1 cellular context compared by ENCODE assay signal in genomic region chr2:159695798-159696448, GRCh38.
TF ChIP-seq lines count a peak whose summit lies in the region.

No MANE protein-coding gene starts in this region.

TF ChIP-seq in GM12878, 131 proteins besides CTCF, POLR2A, EP300 and RAD21 (continues in another document):
- no peak for TF ChIP-seq GABPA (IDR thresholded peaks at IDR 0.05; ENCODE audit: low read depth)
- TF ChIP-seq HCFC1 (IDR thresholded peaks at IDR 0.05; ENCODE audit: low read length), result no peak
- peak; percentile 65 for TF ChIP-seq NR2F1 (conservative IDR thresholded peaks at IDR 0.05)
- no peak for TF ChIP-seq CHD4 (IDR thresholded peaks at IDR 0.05)
- TF ChIP-seq POU2F2 (IDR thresholded peaks at IDR 0.05; ENCODE audit: borderline replicate concordance, low read depth, low read length), result no peak
- TF ChIP-seq ZNF24 (IDR thresholded peaks at IDR 0.05), result no peak
- TF ChIP-seq, protein P1, sequence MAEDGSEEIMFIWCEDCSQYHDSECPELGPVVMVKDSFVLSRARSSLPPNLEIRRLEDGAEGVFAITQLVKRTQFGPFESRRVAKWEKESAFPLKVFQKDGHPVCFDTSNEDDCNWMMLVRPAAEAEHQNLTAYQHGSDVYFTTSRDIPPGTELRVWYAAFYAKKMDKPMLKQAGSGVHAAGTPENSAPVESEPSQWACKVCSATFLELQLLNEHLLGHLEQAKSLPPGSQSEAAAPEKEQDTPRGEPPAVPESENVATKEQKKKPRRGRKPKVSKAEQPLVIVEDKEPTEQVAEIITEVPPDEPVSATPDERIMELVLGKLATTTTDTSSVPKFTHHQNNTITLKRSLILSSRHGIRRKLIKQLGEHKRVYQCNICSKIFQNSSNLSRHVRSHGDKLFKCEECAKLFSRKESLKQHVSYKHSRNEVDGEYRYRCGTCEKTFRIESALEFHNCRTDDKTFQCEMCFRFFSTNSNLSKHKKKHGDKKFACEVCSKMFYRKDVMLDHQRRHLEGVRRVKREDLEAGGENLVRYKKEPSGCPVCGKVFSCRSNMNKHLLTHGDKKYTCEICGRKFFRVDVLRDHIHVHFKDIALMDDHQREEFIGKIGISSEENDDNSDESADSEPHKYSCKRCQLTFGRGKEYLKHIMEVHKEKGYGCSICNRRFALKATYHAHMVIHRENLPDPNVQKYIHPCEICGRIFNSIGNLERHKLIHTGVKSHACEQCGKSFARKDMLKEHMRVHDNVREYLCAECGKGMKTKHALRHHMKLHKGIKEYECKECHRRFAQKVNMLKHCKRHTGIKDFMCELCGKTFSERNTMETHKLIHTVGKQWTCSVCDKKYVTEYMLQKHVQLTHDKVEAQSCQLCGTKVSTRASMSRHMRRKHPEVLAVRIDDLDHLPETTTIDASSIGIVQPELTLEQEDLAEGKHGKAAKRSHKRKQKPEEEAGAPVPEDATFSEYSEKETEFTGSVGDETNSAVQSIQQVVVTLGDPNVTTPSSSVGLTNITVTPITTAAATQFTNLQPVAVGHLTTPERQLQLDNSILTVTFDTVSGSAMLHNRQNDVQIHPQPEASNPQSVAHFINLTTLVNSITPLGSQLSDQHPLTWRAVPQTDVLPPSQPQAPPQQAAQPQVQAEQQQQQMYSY (CRISPR knock-in tag; IDR thresholded peaks at IDR 0.05), result no peak
- TF ChIP-seq RB1 (IDR thresholded peaks at IDR 0.05; ENCODE audit: borderline replicate concordance), result no peak
- TF ChIP-seq BMI1 (IDR thresholded peaks at IDR 0.05; ENCODE audit: borderline replicate concordance), result no peak
- TF ChIP-seq, protein P2, sequence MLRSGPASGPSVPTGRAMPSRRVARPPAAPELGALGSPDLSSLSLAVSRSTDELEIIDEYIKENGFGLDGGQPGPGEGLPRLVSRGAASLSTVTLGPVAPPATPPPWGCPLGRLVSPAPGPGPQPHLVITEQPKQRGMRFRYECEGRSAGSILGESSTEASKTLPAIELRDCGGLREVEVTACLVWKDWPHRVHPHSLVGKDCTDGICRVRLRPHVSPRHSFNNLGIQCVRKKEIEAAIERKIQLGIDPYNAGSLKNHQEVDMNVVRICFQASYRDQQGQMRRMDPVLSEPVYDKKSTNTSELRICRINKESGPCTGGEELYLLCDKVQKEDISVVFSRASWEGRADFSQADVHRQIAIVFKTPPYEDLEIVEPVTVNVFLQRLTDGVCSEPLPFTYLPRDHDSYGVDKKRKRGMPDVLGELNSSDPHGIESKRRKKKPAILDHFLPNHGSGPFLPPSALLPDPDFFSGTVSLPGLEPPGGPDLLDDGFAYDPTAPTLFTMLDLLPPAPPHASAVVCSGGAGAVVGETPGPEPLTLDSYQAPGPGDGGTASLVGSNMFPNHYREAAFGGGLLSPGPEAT (IDR thresholded peaks at IDR 0.05; ENCODE audit: low read depth), result peak; percentile 21; the same call in 1 of the 2 replicates
- no peak for TF ChIP-seq SUZ12 (IDR thresholded peaks at IDR 0.05; ENCODE audit: unreplicated experiment)
- no peak for TF ChIP-seq STAT3 (IDR thresholded peaks at IDR 0.05; ENCODE audit: low read depth, low read length)
- TF ChIP-seq SMARCA5 (IDR thresholded peaks at IDR 0.05), result 0 out of 2 replicates have a peak, but pooled peaks have one; percentile 34
- no peak for TF ChIP-seq NR2C1 (IDR thresholded peaks at IDR 0.05)
- no peak for TF ChIP-seq SP1 (IDR thresholded peaks at IDR 0.05; ENCODE audit: low read depth, low read length)
- 0 out of 2 replicates have a peak, but pooled peaks have one; percentile 3 for TF ChIP-seq RUNX3 (IDR thresholded peaks at IDR 0.05; ENCODE audit: low read length)
- TF ChIP-seq SIX5 (IDR thresholded peaks at IDR 0.05; ENCODE audit: low read depth, low read length, severe bottlenecking), result no peak
- TF ChIP-seq MTA2 (IDR thresholded peaks at IDR 0.05; ENCODE audit: low read depth), result peak; percentile 45; the same call in 1 of the 2 replicates
- TF ChIP-seq ZBTB11 (CRISPR knock-in tag; IDR thresholded peaks at IDR 0.05), result no peak
- TF ChIP-seq CUX1 (IDR thresholded peaks at IDR 0.05; ENCODE audit: insufficient replicate concordance, low read depth, low read length), result no peak
- no peak for TF ChIP-seq SREBF1 (IDR thresholded peaks at IDR 0.05; ENCODE audit: low read length)
- no peak for TF ChIP-seq MEF2A (IDR thresholded peaks at IDR 0.05; ENCODE audit: insufficient read depth, low read depth, low read length)
- TF ChIP-seq, protein P3, sequence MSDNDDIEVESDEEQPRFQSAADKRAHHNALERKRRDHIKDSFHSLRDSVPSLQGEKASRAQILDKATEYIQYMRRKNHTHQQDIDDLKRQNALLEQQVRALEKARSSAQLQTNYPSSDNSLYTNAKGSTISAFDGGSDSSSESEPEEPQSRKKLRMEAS (IDR thresholded peaks at IDR 0.05; ENCODE audit: low read depth, low read length), result no peak
- TF ChIP-seq RBBP5 (conservative IDR thresholded peaks at IDR 0.05), result no peak
- no peak for TF ChIP-seq TBL1XR1 (IDR thresholded peaks at IDR 0.05; ENCODE audit: low read depth, low read length)
- no peak for TF ChIP-seq HSF1 (IDR thresholded peaks at IDR 0.05; ENCODE audit: low read depth, low read length)
- no peak for TF ChIP-seq ZBED1 (IDR thresholded peaks at IDR 0.05; ENCODE audit: borderline replicate concordance)
- 0 out of 2 replicates have a peak, but pooled peaks have one; percentile 22 for TF ChIP-seq NFIC (IDR thresholded peaks at IDR 0.05; ENCODE audit: low read depth, low read length)
- TF ChIP-seq IKZF2 (IDR thresholded peaks at IDR 0.05), result 0 out of 4 replicates have a peak, but pooled peaks of 1 of the 2 experiments have one; percentile 27
- TF ChIP-seq BHLHE40 (IDR thresholded peaks at IDR 0.05; ENCODE audit: borderline replicate concordance in 1 of 2, low read depth in 2 of 2, low read length in 1 of 2), result no peak
- TF ChIP-seq JUNB (IDR thresholded peaks at IDR 0.05), result peak; percentile 52
- TF ChIP-seq, protein P4, sequence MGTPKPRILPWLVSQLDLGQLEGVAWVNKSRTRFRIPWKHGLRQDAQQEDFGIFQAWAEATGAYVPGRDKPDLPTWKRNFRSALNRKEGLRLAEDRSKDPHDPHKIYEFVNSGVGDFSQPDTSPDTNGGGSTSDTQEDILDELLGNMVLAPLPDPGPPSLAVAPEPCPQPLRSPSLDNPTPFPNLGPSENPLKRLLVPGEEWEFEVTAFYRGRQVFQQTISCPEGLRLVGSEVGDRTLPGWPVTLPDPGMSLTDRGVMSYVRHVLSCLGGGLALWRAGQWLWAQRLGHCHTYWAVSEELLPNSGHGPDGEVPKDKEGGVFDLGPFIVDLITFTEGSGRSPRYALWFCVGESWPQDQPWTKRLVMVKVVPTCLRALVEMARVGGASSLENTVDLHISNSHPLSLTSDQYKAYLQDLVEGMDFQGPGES (IDR thresholded peaks at IDR 0.05), result no peak
- peak; percentile 73; the same call in 1 of the 2 replicates for TF ChIP-seq SPI1 (IDR thresholded peaks at IDR 0.05; ENCODE audit: borderline replicate concordance, insufficient read depth, low read depth, low read length)
- TF ChIP-seq HDGF (IDR thresholded peaks at IDR 0.05), result no peak
- TF ChIP-seq ELK1 (IDR thresholded peaks at IDR 0.05; ENCODE audit: low read depth, low read length), result no peak
- TF ChIP-seq, protein P5, sequence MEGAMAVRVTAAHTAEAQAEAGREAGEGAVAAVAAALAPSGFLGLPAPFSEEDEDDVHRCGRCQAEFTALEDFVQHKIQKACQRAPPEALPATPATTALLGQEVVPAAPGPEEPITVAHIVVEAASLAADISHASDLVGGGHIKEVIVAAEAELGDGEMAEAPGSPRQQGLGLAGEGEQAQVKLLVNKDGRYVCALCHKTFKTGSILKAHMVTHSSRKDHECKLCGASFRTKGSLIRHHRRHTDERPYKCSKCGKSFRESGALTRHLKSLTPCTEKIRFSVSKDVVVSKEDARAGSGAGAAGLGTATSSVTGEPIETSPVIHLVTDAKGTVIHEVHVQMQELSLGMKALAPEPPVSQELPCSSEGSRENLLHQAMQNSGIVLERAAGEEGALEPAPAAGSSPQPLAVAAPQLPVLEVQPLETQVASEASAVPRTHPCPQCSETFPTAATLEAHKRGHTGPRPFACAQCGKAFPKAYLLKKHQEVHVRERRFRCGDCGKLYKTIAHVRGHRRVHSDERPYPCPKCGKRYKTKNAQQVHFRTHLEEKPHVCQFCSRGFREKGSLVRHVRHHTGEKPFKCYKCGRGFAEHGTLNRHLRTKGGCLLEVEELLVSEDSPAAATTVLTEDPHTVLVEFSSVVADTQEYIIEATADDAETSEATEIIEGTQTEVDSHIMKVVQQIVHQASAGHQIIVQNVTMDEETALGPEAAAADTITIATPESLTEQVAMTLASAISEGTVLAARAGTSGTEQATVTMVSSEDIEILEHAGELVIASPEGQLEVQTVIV (IDR thresholded peaks at IDR 0.05; ENCODE audit: borderline replicate concordance, partially characterized antibody), result no peak
- TF ChIP-seq CEBPB (IDR thresholded peaks at IDR 0.05; ENCODE audit: borderline replicate concordance in 1 of 2, low read depth in 2 of 2, low read length in 2 of 2), result no peak
- TF ChIP-seq CREM (IDR thresholded peaks at IDR 0.05; ENCODE audit: low read depth), result no peak
- no peak for TF ChIP-seq ZNF622 (IDR thresholded peaks at IDR 0.05)
- TF ChIP-seq USF1 (IDR thresholded peaks at IDR 0.05; ENCODE audit: borderline replicate concordance, extremely low read length, insufficient read depth, low read depth, low read length), result no peak
